ENCODE assay signal across 9 cellular contexts in the genomic region with DNA sequence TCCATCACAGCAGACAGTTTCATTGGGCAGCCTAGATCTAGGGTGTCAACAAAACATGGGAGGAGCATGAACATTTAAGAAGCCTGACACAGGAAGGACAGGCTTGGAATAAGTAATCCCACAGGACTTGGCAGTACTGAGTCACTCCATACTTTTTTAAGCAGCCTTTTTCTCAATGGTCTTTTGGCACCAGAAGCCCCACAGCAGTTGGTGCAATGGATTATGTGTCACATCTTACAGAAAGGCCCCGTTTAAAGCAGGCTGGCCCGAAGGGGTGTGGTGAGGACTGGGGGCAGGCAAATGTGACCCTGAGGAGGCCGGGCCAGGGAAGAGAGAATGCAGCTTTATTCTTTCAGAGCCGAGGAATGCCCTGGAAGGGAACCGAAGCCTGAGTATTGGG. TPM values are rescaled to one million over a fixed set of nuclear protein-coding genes. Genes with fewer than 3 reads are reported as not detected.
DNase-seq lines count a peak whose midpoint lies in the region; ATAC-seq and TF ChIP-seq lines count a peak whose summit lies in the region.
"Had no signal": no experiment of that assay in that cellular context is flagged by ENCODE, and none has a peak within 500 bp of the region (broad histone marks: within the 10 kb centered on the region; RNA-seq: fewer than 3 reads in every experiment).

No MANE protein-coding gene starts in this region.

- peaks cover 77% of the 10 kb centered on the region for H3K79me2 ChIP-seq in fibroblast of lung (ENCODE audit: control insufficient read depth, insufficient read depth, low read length)

- H3K27me3 ChIP-seq in RWPE2 (ENCODE audit: insufficient read depth, poor library complexity, severe bottlenecking) (no peaks in the 10 kb centered on the region), fibroblast of lung (ENCODE audit: control insufficient read depth, insufficient read depth, low read length) (no peaks in the 10 kb centered on the region)

- DNase-seq in AG09309 (ENCODE audit: low read depth) = peak; percentile 58
- no peak for DNase-seq in RWPE2 (ENCODE audit: low spot score)
- DNase-seq in fibroblast of lung (ENCODE audit: low read depth in 2 of 2) = peak; percentile 91 to 94
- no peak for DNase-seq in omental fat pad (ENCODE audit: low spot score)
- no peak for DNase-seq in activated CD8-positive, alpha-beta memory T cell treated with anti-CD3 and anti-CD28 coated beads, Interleukin-2, amount 50 U/mL, for 4 hours
- no peak for DNase-seq in stimulated activated CD4-positive, alpha-beta T cell treated with anti-CD3 and anti-CD28 coated beads, Interleukin-15, amount 100 ng/mL, for 24 hours
- no peak for DNase-seq in NCI-H510A (lab: John Stamatoyannopoulos, UW)
- no peak for DNase-seq in D341Med (ENCODE audit: low spot score)
- DNase-seq: CD8-positive, alpha-beta T cell had no signal

- H3K36me3 ChIP-seq in RWPE2 (ENCODE audit: low read depth) = no peaks in the 10 kb centered on the region
- no peaks in the 10 kb centered on the region for H3K36me3 ChIP-seq in fibroblast of lung (ENCODE audit: control insufficient read depth, insufficient read depth, low read length)

- H3K9ac ChIP-seq in fibroblast of lung (ENCODE audit: insufficient read depth, low read length) = no peak overlapping the region

- no peak overlapping the region for H3K4me3 ChIP-seq in AG09309 (ENCODE audit: control insufficient read depth, low read depth, low read length)
- H3K4me3 ChIP-seq in RWPE2 (ENCODE audit: severe bottlenecking) = no peak overlapping the region
- peak overlapping the region in 2 of 4 experiments; percentile 5 to 26 for H3K4me3 ChIP-seq in fibroblast of lung (replicated peaks in 1 of 4; ENCODE audit: control extremely low read depth in 1 of 4, insufficient read depth in 1 of 4, low read depth in 3 of 4, low read length in 4 of 4)

- H2AFZ ChIP-seq in fibroblast of lung (ENCODE audit: low read length) = no peak overlapping the region

- H3K4me1 ChIP-seq in RWPE2 (ENCODE audit: insufficient read depth, poor library complexity, severe bottlenecking) = peaks cover 5% of the 10 kb centered on the region
- H3K4me1 ChIP-seq in fibroblast of lung (ENCODE audit: control insufficient read depth, extremely low read depth, insufficient read depth, low read length) = peaks cover 9% of the 10 kb centered on the region

- H3K27ac ChIP-seq in RWPE2 (ENCODE audit: poor library complexity, severe bottlenecking) (peak overlapping the region; percentile 18), fibroblast of lung (ENCODE audit: insufficient read depth, low read length) (peak overlapping the region; percentile 72)

- peak overlapping the region; percentile 92 for H3K4me2 ChIP-seq in fibroblast of lung (ENCODE audit: extremely low read depth, insufficient read depth, low read length)

- ATAC-seq in RWPE2 (ENCODE audit: low read depth) (peak; percentile 49), omental fat pad (ENCODE audit: low FRiP score) (peak; percentile 67)
- ATAC-seq: CD8-positive, alpha-beta T cell had no signal

- H3K9me3 ChIP-seq in RWPE2 (ENCODE audit: severe bottlenecking) (peaks cover 4% of the 10 kb centered on the region), fibroblast of lung (ENCODE audit: control insufficient read depth, insufficient read depth, low read depth, low read length) (no peaks in the 10 kb centered on the region)

- TF ChIP-seq CTCF in AG09309 (IDR thresholded peaks at IDR 0.05; ENCODE audit: control insufficient read depth, insufficient read depth, low read depth, low read length, missing control alignments) = no peak
- no peak for TF ChIP-seq CTCF in RWPE2 (IDR thresholded peaks at IDR 0.05; ENCODE audit: poor library complexity, severe bottlenecking)
- TF ChIP-seq CTCF in fibroblast of lung (conservative IDR thresholded peaks at IDR 0.05 in 1 of 2, IDR thresholded peaks at IDR 0.05 in 1 of 2; ENCODE audit: low read depth in 1 of 2, low read length in 2 of 2) = no peak
- no peak for TF ChIP-seq CTCF in omental fat pad (IDR thresholded peaks at IDR 0.05)

- H4K20me1 ChIP-seq in fibroblast of lung (ENCODE audit: control insufficient read depth, extremely low read depth, insufficient read depth, low read length) = no peaks in the 10 kb centered on the region

RNA-seq across cellular contexts. Expression of a gene that starts 26.6 kb away (rescaled TPM):
- total RNA-seq in fibroblast of lung (229 and 325 TPM in 2 replicates), omental fat pad (1,000 to 10,000 TPM in 2 of 4 donors, 100 to 1,000 TPM in 2; 681 to 1,046 (median 964) TPM)
- 112 and 123 TPM in 2 replicates for polyA plus RNA-seq in fibroblast of lung
- polyA plus RNA-seq in fibroblast of lung (2012) = 139 and 178 TPM in 2 replicates
- 262 and 389 TPM in 2 replicates for polyA minus RNA-seq in fibroblast of lung (ENCODE audit: low replicate concordance)

Comparison
In these comparisons a context has a peak if more than half of its experiments do, and no peak if none do; other contexts are left out.
1. DNase-seq: peak in AG09309 (single experiment) and fibroblast of lung (2 of 2); none in RWPE2 (single experiment), omental fat pad (single experiment), activated CD8-positive, alpha-beta memory T cell treated with anti-CD3 and anti-CD28 coated beads, Interleukin-2, amount 50 U/mL, for 4 hours (single experiment), stimulated activated CD4-positive, alpha-beta T cell treated with anti-CD3 and anti-CD28 coated beads, Interleukin-15, amount 100 ng/mL, for 24 hours (single experiment), NCI-H510A (single experiment) and D341Med (single experiment).